28 cellular contexts compared by ENCODE assay signal in the genomic region with DNA sequence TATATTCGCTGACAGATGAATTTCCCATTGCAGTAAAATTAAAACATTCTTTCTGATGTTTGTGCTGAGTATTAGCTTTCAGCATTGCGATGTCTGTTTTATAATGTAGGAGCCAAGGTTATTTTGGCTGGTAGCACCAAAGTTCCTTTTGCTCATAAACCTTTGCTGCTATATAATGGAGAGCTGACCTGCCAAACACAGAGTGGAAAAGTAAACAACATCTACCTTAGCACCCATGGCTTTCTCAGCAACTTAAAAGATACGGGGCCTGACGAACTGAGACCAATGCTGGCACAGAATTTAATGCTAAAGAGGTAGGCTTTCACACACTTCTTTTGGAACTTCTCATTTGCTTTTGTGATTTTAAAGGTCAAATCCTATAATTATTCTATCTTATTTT.
"Had no signal": no experiment of that assay in that cellular context is flagged by ENCODE, and none has a peak within 500 bp of the region (broad histone marks: within the 10 kb centered on the region; RNA-seq: fewer than 3 reads in every experiment).

No MANE protein-coding gene starts in this region.

- H3K27ac ChIP-seq: brain microvascular endothelial cell, gastroesophageal sphincter, hepatocyte, neutrophil, ovary, right atrium auricular region, testis had no signal

- H3K4me3 Mint-ChIP-seq: activated CD4-positive, alpha-beta memory T cell treated with anti-CD3 and anti-CD28 coated beads, Interleukin-2, amount 10 ng/mL, durations not matched to agents 7 days and 5 days; activated CD4-positive, alpha-beta T cell treated with anti-CD3 and anti-CD28 coated beads, Interleukin-2, amount 10 ng/mL, durations not matched to agents 24 days and 14 days; activated naive CD8-positive, alpha-beta T cell; activated T-cell treated with anti-CD3 and anti-CD28 coated beads, Interleukin-2, amount 50 U/mL, for 4 hours; mesothelial cell of epicardium; naive B cell; nephron progenitor cell; T-helper 1 cell treated with Interleukin-12 subunit alpha and Interleukin-12 subunit beta and Interleukin-4 antibody, amounts not matched to agents 30 μg/mL and 1 μg/mL, for 36 hours had no signal

- H3K4me1 ChIP-seq: gastroesophageal sphincter, right atrium auricular region, testis had no signal

- ATAC-seq: activated T-cell treated with anti-CD3 and anti-CD28 coated beads, Interleukin-2, amount 50 U/mL, for 4 hours; gastroesophageal sphincter had no signal

- H3K27me3 ChIP-seq: brain microvascular endothelial cell, gastroesophageal sphincter, hepatocyte, neutrophil, ovary, right atrium auricular region, testis had no signal

- H3K4me3 ChIP-seq: gastroesophageal sphincter, hepatocyte, ovary, right atrium auricular region, testis had no signal

- H3K36me3 ChIP-seq: brain microvascular endothelial cell, neutrophil, ovary had no signal

- H3K9me3 Mint-ChIP-seq: activated CD4-positive, alpha-beta memory T cell treated with anti-CD3 and anti-CD28 coated beads, Interleukin-2, amount 10 ng/mL, durations not matched to agents 7 days and 5 days; activated CD4-positive, alpha-beta T cell treated with anti-CD3 and anti-CD28 coated beads, Interleukin-2, amount 10 ng/mL, durations not matched to agents 24 days and 14 days; activated T-cell treated with anti-CD3 and anti-CD28 coated beads, Interleukin-2, amount 50 U/mL, for 4 hours; mesothelial cell of epicardium; naive B cell; nephron progenitor cell; T-helper 1 cell treated with Interleukin-12 subunit alpha and Interleukin-12 subunit beta and Interleukin-4 antibody, amounts not matched to agents 30 μg/mL and 1 μg/mL, for 36 hours had no signal

- H3K27ac Mint-ChIP-seq: activated CD4-positive, alpha-beta memory T cell treated with anti-CD3 and anti-CD28 coated beads, Interleukin-2, amount 10 ng/mL, durations not matched to agents 7 days and 5 days; activated CD4-positive, alpha-beta T cell treated with anti-CD3 and anti-CD28 coated beads, Interleukin-2, amount 10 ng/mL, durations not matched to agents 24 days and 14 days; activated naive CD8-positive, alpha-beta T cell; mesothelial cell of epicardium; naive B cell; nephron progenitor cell; T-helper 1 cell treated with Interleukin-12 subunit alpha and Interleukin-12 subunit beta and Interleukin-4 antibody, amounts not matched to agents 30 μg/mL and 1 μg/mL, for 36 hours had no signal

- DNase-seq: activated CD4-positive, alpha-beta memory T cell treated with anti-CD3 and anti-CD28 coated beads, Interleukin-2, amount 10 ng/mL, durations not matched to agents 7 days and 5 days; activated CD4-positive, alpha-beta T cell treated with anti-CD3 and anti-CD28 coated beads, Interleukin-2, amount 10 ng/mL, durations not matched to agents 24 days and 14 days; activated CD4-positive, CD25-positive, alpha-beta regulatory T cell treated with anti-CD3 and anti-CD28 coated beads, Interleukin-2, amount 50 U/mL, for 72 hours; activated naive CD4-positive, alpha-beta T cell; activated T-cell treated with anti-CD3 and anti-CD28 coated beads, Interleukin-2, amount 50 U/mL, for 4 hours; anterior cingulate cortex; cortex of kidney; islet precursor cell; naive B cell; nephron progenitor cell; ovary; stimulated activated CD4-positive, alpha-beta T cell treated with anti-CD3 and anti-CD28 coated beads, Interleukin-15, amount 100 ng/mL, for 24 hours; stimulated activated naive CD4-positive, alpha-beta T cell; SW 1271; T-helper 9 cell; testis; trophoblast cell had no signal

- FAIRE-seq: endothelial cell of umbilical vein, TTC549, urothelium cell line had no signal

- H3K27me3 Mint-ChIP-seq: activated CD4-positive, alpha-beta memory T cell treated with anti-CD3 and anti-CD28 coated beads, Interleukin-2, amount 10 ng/mL, durations not matched to agents 7 days and 5 days; activated CD4-positive, alpha-beta T cell treated with anti-CD3 and anti-CD28 coated beads, Interleukin-2, amount 10 ng/mL, durations not matched to agents 24 days and 14 days; activated naive CD8-positive, alpha-beta T cell; naive B cell had no signal

- H3K4me1 Mint-ChIP-seq: activated CD4-positive, alpha-beta memory T cell treated with anti-CD3 and anti-CD28 coated beads, Interleukin-2, amount 10 ng/mL, durations not matched to agents 7 days and 5 days; activated CD4-positive, alpha-beta T cell treated with anti-CD3 and anti-CD28 coated beads, Interleukin-2, amount 10 ng/mL, durations not matched to agents 24 days and 14 days; mesothelial cell of epicardium had no signal

- H3K9me3 ChIP-seq: gastroesophageal sphincter, neutrophil, ovary, right atrium auricular region, testis had no signal
